Comparison of ENCODE assay signal across 11 cellular contexts in genomic region chr4:118898221-118898620, GRCh38.
"Had no signal": no experiment of that assay in that cellular context is flagged by ENCODE, and none has a peak within 500 bp of the region (broad histone marks: within the 10 kb centered on the region; RNA-seq: fewer than 3 reads in every experiment).

No MANE protein-coding gene starts in this region.

- DNase-seq: activated B cell treated with CpG ODN at 0.5 μM for 24 hours; activated CD4-positive, alpha-beta T cell treated with anti-CD3 and anti-CD28 coated beads, Interleukin-2, amount 10 ng/mL, durations not matched to agents 24 days and 14 days; activated naive CD4-positive, alpha-beta T cell treated with anti-CD3 and anti-CD28 coated beads, Interleukin-2, amount 10 ng/mL, durations not matched to agents 7 days and 5 days; left lung; naive B cell; SIG-M5; stimulated activated CD4-positive, alpha-beta T cell treated with anti-CD3 and anti-CD28 coated beads, Interleukin-12 subunit alpha, Interleukin-12 subunit beta, amount 100 ng/mL, for 4 hours; stimulated activated naive CD4-positive, alpha-beta T cell; T-helper 17 cell had no signal

- H3K9me3 ChIP-seq: left lung had no signal

- H3K36me3 ChIP-seq: left lung had no signal

- H3K4me1 ChIP-seq: left lung had no signal

- H3K4me3 ChIP-seq: left lung had no signal

- H3K27me3 ChIP-seq: left lung had no signal

- H3K27ac ChIP-seq: left lung had no signal

- ATAC-seq: activated T-helper 17 cell treated with anti-CD3 and anti-CD28 coated beads, Interleukin-2, amount 50 U/mL, for 72 hours; esophagus mucosa; left lung; T-helper 17 cell had no signal
